1 cellular context compared by ENCODE assay signal in the genomic region with DNA sequence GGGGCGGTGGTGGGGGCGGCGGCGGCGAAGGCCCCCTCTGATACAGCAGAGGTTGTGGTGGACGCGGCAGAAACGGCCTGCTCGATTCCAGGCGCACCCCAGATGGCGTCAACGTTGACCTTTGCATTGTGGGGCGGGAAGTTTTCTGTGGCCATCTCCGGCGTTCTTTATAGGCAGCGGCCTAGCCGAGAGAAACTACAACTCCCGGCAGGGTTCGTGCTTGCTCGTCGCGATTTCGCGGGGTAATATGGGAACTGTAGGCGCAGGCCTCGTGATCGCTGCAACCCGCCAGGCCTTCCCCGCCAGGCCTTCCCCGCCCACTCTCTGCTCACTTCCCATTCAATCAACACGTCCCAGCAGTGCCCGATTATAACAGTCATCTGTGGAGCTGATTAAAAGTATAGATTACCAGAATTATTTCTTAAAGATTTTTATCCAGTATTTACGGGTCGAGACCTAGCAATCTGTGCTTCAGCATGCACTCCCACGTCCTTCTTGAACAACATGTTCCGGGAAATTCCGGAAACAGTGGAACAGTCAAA.
TF ChIP-seq lines count a peak whose summit lies in the region.

Gene BOD1, minus strand, starts transcription at position 74 of the 542 bp plus-strand sequence. CDS start 214 bp downstream, outside the sequence.

TF ChIP-seq in K562, 482 proteins besides CTCF, POLR2A, EP300 and RAD21 (continued from another document and continues in another):
- TF ChIP-seq, protein P1, sequence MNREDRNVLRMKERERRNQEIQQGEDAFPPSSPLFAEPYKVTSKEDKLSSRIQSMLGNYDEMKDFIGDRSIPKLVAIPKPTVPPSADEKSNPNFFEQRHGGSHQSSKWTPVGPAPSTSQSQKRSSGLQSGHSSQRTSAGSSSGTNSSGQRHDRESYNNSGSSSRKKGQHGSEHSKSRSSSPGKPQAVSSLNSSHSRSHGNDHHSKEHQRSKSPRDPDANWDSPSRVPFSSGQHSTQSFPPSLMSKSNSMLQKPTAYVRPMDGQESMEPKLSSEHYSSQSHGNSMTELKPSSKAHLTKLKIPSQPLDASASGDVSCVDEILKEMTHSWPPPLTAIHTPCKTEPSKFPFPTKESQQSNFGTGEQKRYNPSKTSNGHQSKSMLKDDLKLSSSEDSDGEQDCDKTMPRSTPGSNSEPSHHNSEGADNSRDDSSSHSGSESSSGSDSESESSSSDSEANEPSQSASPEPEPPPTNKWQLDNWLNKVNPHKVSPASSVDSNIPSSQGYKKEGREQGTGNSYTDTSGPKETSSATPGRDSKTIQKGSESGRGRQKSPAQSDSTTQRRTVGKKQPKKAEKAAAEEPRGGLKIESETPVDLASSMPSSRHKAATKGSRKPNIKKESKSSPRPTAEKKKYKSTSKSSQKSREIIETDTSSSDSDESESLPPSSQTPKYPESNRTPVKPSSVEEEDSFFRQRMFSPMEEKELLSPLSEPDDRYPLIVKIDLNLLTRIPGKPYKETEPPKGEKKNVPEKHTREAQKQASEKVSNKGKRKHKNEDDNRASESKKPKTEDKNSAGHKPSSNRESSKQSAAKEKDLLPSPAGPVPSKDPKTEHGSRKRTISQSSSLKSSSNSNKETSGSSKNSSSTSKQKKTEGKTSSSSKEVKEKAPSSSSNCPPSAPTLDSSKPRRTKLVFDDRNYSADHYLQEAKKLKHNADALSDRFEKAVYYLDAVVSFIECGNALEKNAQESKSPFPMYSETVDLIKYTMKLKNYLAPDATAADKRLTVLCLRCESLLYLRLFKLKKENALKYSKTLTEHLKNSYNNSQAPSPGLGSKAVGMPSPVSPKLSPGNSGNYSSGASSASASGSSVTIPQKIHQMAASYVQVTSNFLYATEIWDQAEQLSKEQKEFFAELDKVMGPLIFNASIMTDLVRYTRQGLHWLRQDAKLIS (CRISPR knock-in tag; IDR thresholded peaks at IDR 0.05): no peak
- TF ChIP-seq NFE2 (IDR thresholded peaks at IDR 0.05; ENCODE audit: low read depth): no peak; the same call in 1 of the 2 replicates
- TF ChIP-seq ZBTB7A (IDR thresholded peaks at IDR 0.05; ENCODE audit: borderline replicate concordance, control insufficient read depth, low read depth, low read length): peak; percentile 48; the same call in 1 of the 2 replicates
- no peak for TF ChIP-seq ZNF511 (CRISPR knock-in tag; IDR thresholded peaks at IDR 0.05)
- no peak for TF ChIP-seq RBM17 (IDR thresholded peaks at IDR 0.05; ENCODE audit: borderline replicate concordance, low read depth, low read length)
- peak; percentile 100 for TF ChIP-seq MITF (IDR thresholded peaks at IDR 0.05)
- no peak for TF ChIP-seq TSC22D4 (tag; IDR thresholded peaks at IDR 0.05)
- no peak for TF ChIP-seq RBM15 (IDR thresholded peaks at IDR 0.05; ENCODE audit: insufficient read depth, low read length)
- TF ChIP-seq SAFB2 (IDR thresholded peaks at IDR 0.05; ENCODE audit: borderline replicate concordance, low read depth, low read length, severe bottlenecking): no peak
- TF ChIP-seq ARHGAP35 (IDR thresholded peaks at IDR 0.05; ENCODE audit: partially characterized antibody): no peak
- no peak for TF ChIP-seq IRF1 (CRISPR knock-in tag; IDR thresholded peaks at IDR 0.05; ENCODE audit: borderline replicate concordance)
- peak; percentile 74; the same call in 1 of the 2 replicates for TF ChIP-seq RAD51 (IDR thresholded peaks at IDR 0.05; ENCODE audit: borderline replicate concordance, low read depth)
- TF ChIP-seq ZSCAN29 (IDR thresholded peaks at IDR 0.05): no peak
- no peak for TF ChIP-seq HDAC8 (tag; IDR thresholded peaks at IDR 0.05)
- 0 out of 2 replicates have a peak, but pooled peaks have one; percentile 10 for TF ChIP-seq MECOM (CRISPR knock-in tag; IDR thresholded peaks at IDR 0.05)
- TF ChIP-seq GATAD2A (IDR thresholded peaks at IDR 0.05): no peak
- TF ChIP-seq PHF21A (IDR thresholded peaks at IDR 0.05; ENCODE audit: borderline replicate concordance, low read depth): no peak
- peak; percentile 72; the same call in 1 of the 2 replicates for TF ChIP-seq HINFP (tag; conservative IDR thresholded peaks at IDR 0.05; ENCODE audit: low read depth)
- TF ChIP-seq, protein P2, sequence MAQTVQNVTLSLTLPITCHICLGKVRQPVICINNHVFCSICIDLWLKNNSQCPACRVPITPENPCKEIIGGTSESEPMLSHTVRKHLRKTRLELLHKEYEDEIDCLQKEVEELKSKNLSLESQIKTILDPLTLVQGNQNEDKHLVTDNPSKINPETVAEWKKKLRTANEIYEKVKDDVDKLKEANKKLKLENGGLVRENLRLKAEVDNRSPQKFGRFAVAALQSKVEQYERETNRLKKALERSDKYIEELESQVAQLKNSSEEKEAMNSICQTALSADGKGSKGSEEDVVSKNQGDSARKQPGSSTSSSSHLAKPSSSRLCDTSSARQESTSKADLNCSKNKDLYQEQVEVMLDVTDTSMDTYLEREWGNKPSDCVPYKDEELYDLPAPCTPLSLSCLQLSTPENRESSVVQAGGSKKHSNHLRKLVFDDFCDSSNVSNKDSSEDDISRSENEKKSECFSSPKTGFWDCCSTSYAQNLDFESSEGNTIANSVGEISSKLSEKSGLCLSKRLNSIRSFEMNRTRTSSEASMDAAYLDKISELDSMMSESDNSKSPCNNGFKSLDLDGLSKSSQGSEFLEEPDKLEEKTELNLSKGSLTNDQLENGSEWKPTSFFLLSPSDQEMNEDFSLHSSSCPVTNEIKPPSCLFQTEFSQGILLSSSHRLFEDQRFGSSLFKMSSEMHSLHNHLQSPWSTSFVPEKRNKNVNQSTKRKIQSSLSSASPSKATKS (CRISPR knock-in tag; IDR thresholded peaks at IDR 0.05): no peak
- peak; percentile 85 for TF ChIP-seq ATF4 (CRISPR knock-in tag; IDR thresholded peaks at IDR 0.05)
- TF ChIP-seq DACH1 (IDR thresholded peaks at IDR 0.05; ENCODE audit: partially characterized antibody): no peak
- no peak for TF ChIP-seq DDX20 (tag; IDR thresholded peaks at IDR 0.05; ENCODE audit: low read depth)
- TF ChIP-seq SPI1 (IDR thresholded peaks at IDR 0.05; ENCODE audit: borderline replicate concordance, low read depth, low read length): peak; percentile 50; the same call in 1 of the 2 replicates
- TF ChIP-seq MYBL2 (IDR thresholded peaks at IDR 0.05; ENCODE audit: low read depth): no peak
- no peak for TF ChIP-seq MYBL2 (CRISPR knock-in tag; IDR thresholded peaks at IDR 0.05; ENCODE audit: borderline replicate concordance)
- no peak for TF ChIP-seq NONO (IDR thresholded peaks at IDR 0.05; ENCODE audit: low read depth in 2 of 2, low read length in 1 of 2)
- TF ChIP-seq CREM (IDR thresholded peaks at IDR 0.05; ENCODE audit: low read depth): peak; percentile 98
- TF ChIP-seq KLF1 (tag; IDR thresholded peaks at IDR 0.05): no peak
- TF ChIP-seq NR1H2 (CRISPR knock-in tag; IDR thresholded peaks at IDR 0.05): no peak
- no peak for TF ChIP-seq RERE (CRISPR knock-in tag; IDR thresholded peaks at IDR 0.05; ENCODE audit: borderline replicate concordance)
- no peak for TF ChIP-seq CGGBP1 (CRISPR knock-in tag; IDR thresholded peaks at IDR 0.05)
- 0 out of 2 replicates have a peak, but pooled peaks have one; percentile 55 for TF ChIP-seq OTX1 (CRISPR knock-in tag; IDR thresholded peaks at IDR 0.05)
- TF ChIP-seq C11orf30 (IDR thresholded peaks at IDR 0.05; ENCODE audit: low read depth): peak; percentile 89
- TF ChIP-seq PRMT5 (CRISPR knock-in tag; IDR thresholded peaks at IDR 0.05): no peak
- TF ChIP-seq, protein P3, sequence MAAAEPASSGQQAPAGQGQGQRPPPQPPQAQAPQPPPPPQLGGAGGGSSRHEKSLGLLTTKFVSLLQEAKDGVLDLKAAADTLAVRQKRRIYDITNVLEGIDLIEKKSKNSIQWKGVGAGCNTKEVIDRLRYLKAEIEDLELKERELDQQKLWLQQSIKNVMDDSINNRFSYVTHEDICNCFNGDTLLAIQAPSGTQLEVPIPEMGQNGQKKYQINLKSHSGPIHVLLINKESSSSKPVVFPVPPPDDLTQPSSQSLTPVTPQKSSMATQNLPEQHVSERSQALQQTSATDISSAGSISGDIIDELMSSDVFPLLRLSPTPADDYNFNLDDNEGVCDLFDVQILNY (CRISPR knock-in tag; IDR thresholded peaks at IDR 0.05): no peak
- no peak for TF ChIP-seq ZC3H8 (IDR thresholded peaks at IDR 0.05)
- TF ChIP-seq E2F3 (CRISPR knock-in tag; IDR thresholded peaks at IDR 0.05): peak; percentile 44; the same call in 1 of the 2 replicates
